ENCODE assay signal across 16 cellular contexts in the genomic region with DNA sequence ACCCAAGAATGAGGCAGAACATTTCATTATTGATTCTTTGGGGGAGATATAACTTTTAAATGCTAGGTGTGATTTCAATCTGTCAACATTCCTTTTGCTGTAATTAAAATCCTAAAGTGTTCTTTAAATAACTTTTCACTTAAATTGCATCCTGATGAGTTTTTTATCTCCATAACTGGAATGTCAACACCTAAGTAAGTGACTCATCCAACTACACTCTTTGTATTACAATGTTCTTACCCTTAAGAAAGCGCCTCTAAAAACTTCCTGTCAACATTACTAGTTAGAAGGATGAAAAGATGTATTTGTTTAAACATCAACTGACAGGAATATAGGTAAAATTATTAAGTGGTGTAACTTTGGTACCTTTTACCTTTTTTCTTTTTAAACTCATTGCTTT.
DNase-seq lines count a peak whose midpoint lies in the region; ATAC-seq and TF ChIP-seq lines count a peak whose summit lies in the region.
"Had no signal": no experiment of that assay in that cellular context is flagged by ENCODE, and none has a peak within 500 bp of the region (broad histone marks: within the 10 kb centered on the region; RNA-seq: fewer than 3 reads in every experiment).

No MANE protein-coding gene starts in this region.

- no peaks in the 10 kb centered on the region for H3K27me3 Mint-ChIP-seq in mesothelial cell of epicardium (ENCODE audit: low read depth)
- H3K27me3 Mint-ChIP-seq: CD8-positive, alpha-beta memory T cell had no signal

- H3K4me3 Mint-ChIP-seq in mesothelial cell of epicardium: no peak overlapping the region
- H3K4me3 Mint-ChIP-seq: CD8-positive, alpha-beta memory T cell had no signal

- H3K36me3 ChIP-seq in thyroid gland: no peaks in the 10 kb centered on the region
- H3K36me3 ChIP-seq: BLaER1, HAP-1 had no signal

- intact Hi-C loops in thyroid gland (cut with DNase I): no loop called here

- H3K27me3 ChIP-seq in thyroid gland: no peaks in the 10 kb centered on the region
- H3K27me3 ChIP-seq: BLaER1 had no signal

- no peak for ATAC-seq in GM19452 (IDR thresholded peaks at IDR 0.05; ENCODE audit: unreplicated experiment)
- ATAC-seq: HepG2 had no signal

- TF ChIP-seq CTCF in choroid plexus epithelial cell (conservative IDR thresholded peaks at IDR 0.05; ENCODE audit: low read depth, low read length) (no peak), mesothelial cell of epicardium (IDR thresholded peaks at IDR 0.05; ENCODE audit: unreplicated experiment) (no peak), thyroid gland (IDR thresholded peaks at IDR 0.05) (no peak)

- H3K27ac ChIP-seq in thyroid gland (no peak overlapping the region), caudate nucleus (ENCODE audit: low read depth, low read length) (no peak overlapping the region)
- H3K27ac ChIP-seq: 22Rv1, BLaER1, KMS-11 had no signal

- peaks cover 3% of the 10 kb centered on the region for H3K4me1 Mint-ChIP-seq in mesothelial cell of epicardium
- H3K4me1 Mint-ChIP-seq: CD8-positive, alpha-beta memory T cell had no signal

- no peaks in the 10 kb centered on the region for H3K9me3 ChIP-seq in thyroid gland
- H3K9me3 ChIP-seq: BLaER1, Caco-2, HAP-1 had no signal

- H3K27ac Mint-ChIP-seq in mesothelial cell of epicardium: no peak overlapping the region
- H3K27ac Mint-ChIP-seq: CD8-positive, alpha-beta memory T cell had no signal

- peak; percentile 3 for DNase-seq in DMS53 (lab: John Stamatoyannopoulos, UW)
- DNase-seq in DMS53 treated with DMSO at 0.1 percent for 48 hours (lab: John Stamatoyannopoulos, UW; ENCODE audit: unreplicated experiment): no peak
- peak; percentile 12 for DNase-seq in choroid plexus epithelial cell (ENCODE audit: low read depth)
- peak; percentile 23 for DNase-seq in kidney tubule cell (ENCODE audit: low spot score)
- DNase-seq in mesothelial cell of epicardium (ENCODE audit: low spot score in 2 of 2, unreplicated experiment in 2 of 2): no peak
- no peak for DNase-seq in thyroid gland
- DNase-seq in caudate nucleus (lab: John Stamatoyannopoulos, UW): no peak
- DNase-seq: Caco-2; CD8-positive, alpha-beta memory T cell; DMS79 had no signal

- no peak for TF ChIP-seq POLR2A in thyroid gland (IDR thresholded peaks at IDR 0.05)

- WGBS in thyroid gland, 2 donors: 89 to 90% methylated on average over 1 of the region's 1 CpG

- H3K4me3 ChIP-seq in choroid plexus epithelial cell (ENCODE audit: low read depth, low read length): no peak overlapping the region
- H3K4me3 ChIP-seq in thyroid gland (replicated peaks in 1 of 3): no peak overlapping the region
- H3K4me3 ChIP-seq: BLaER1, HAP-1 had no signal

- no peaks in the 10 kb centered on the region for H3K9me3 Mint-ChIP-seq in mesothelial cell of epicardium

- no peaks in the 10 kb centered on the region for H3K36me3 Mint-ChIP-seq in mesothelial cell of epicardium
- H3K36me3 Mint-ChIP-seq: CD8-positive, alpha-beta memory T cell had no signal

- no peaks in the 10 kb centered on the region for H3K4me1 ChIP-seq in thyroid gland
- H3K4me1 ChIP-seq: BLaER1, HAP-1 had no signal

Comparison
In these comparisons a context has a peak if more than half of its experiments do, and no peak if none do; other contexts are left out.
1. DNase-seq: peak in DMS53 (single experiment), choroid plexus epithelial cell (single experiment) and kidney tubule cell (single experiment); none in DMS53 treated with DMSO at 0.1 percent for 48 hours (single experiment), mesothelial cell of epicardium (0 of 2), thyroid gland (0 of 2) and caudate nucleus (0 of 61).